In the genomic region with DNA sequence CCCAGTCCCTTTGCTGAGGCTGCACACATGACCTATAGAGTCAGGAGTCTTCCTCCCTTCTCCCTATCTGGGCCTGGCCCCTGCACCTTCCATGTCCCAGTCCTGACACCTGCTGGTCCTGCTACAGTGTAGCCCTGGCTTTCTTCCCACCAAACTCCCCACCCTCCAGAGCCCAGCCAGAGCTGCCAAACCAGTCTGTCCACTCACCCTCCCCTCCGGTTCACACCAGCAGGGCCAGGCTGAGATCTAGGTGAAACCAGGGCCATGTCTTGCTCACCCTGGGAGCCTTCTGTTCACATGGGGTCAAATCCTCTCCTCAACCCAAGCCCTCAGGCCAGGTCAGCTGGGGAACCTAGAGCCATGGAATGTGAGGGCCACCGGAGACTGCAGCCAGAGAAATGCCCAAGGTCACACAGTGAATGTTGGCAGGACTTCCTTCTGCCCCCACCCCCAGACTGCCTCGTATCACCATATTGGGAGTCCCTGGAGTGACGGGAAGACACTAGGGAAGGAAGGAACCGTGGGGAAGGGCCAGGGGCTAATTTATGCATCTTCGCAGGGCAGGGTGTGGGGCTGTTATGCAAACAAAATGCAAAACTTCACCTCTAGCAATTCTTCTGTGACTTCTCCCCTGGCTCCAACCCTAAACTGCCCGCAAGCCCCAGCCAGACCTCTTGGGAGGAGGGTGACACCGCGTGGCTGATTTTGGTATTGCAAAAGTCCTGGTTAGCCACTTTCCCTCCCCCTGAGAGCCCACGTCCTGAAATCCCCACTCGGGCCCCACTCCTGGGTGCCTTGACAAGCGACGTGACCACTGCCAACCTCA, we compare ENCODE assay signal across 8 cellular contexts. TPM values are rescaled to one million over a fixed set of nuclear protein-coding genes. Genes with fewer than 3 reads are reported as not detected.
A peak's percentile ranks its signal among the peaks of the same experiment; 100 is the strongest.
DNase-seq lines count a peak whose midpoint lies in the region; ATAC-seq and TF ChIP-seq lines count a peak whose summit lies in the region.

No MANE protein-coding gene starts in this region.

- TF ChIP-seq CTCF in GM12864 (IDR thresholded peaks at IDR 0.05; ENCODE audit: low read depth, low read length, missing control alignments) (peak; percentile 91), osteoblast (IDR thresholded peaks at IDR 0.05; ENCODE audit: extremely low read depth, low read depth, low read length) (peak; percentile 88), tibial artery (IDR thresholded peaks at IDR 0.05) (peak; percentile 92 to 97)

- intact Hi-C loops in activated naive CD4-positive, alpha-beta T cell treated with anti-CD3 and anti-CD28 coated beads for 36 hours (cut with micrococcal nuclease): loop anchor here (1.0 kb wide), 3 partner anchors 102 to 203 kb away; no protein-coding TSS in a partner anchor
- intact Hi-C loops in Right ventricle myocardium inferior (cut with DNase I): loop anchor here (1.0 to 5.0 kb wide), 5 partner anchors 45 to 199 kb away; no protein-coding TSS in a partner anchor
- intact Hi-C loops in tibial artery (cut with DNase I; ENCODE audit: low total_unique reads): loop anchor here (2.0 kb wide), 2 partner anchors 43 to 197 kb away; no protein-coding TSS in a partner anchor

- peaks cover 6% of the 10 kb centered on the region for H3K79me2 ChIP-seq in osteoblast (ENCODE audit: insufficient read depth, low read length)

- H3K4me1 ChIP-seq in HUES48 (ENCODE audit: control insufficient read depth, insufficient read depth, low read length): peaks cover 7% of the 10 kb centered on the region
- H3K4me1 ChIP-seq in osteoblast (ENCODE audit: insufficient read depth, low read length): peaks cover 17% of the 10 kb centered on the region
- H3K4me1 ChIP-seq in tibial artery: peaks cover 0 to 22% (median 17%) of the 10 kb centered on the region in 4 donors

- 0 out of 2 replicates have a peak overlapping the region, but pooled peaks have one; percentile 12 for H3K9ac ChIP-seq in HUES48 (ENCODE audit: low read depth, low read length)

- peak; percentile 88 for ATAC-seq in Right ventricle myocardium inferior
- ATAC-seq in GM21526 (IDR thresholded peaks at IDR 0.05; ENCODE audit: low FRiP score, unreplicated experiment): no peak

- no peak overlapping the region for H3K4me3 Mint-ChIP-seq in activated naive CD4-positive, alpha-beta T cell treated with anti-CD3 and anti-CD28 coated beads for 36 hours

- H3K27me3 Mint-ChIP-seq in activated naive CD4-positive, alpha-beta T cell treated with anti-CD3 and anti-CD28 coated beads for 36 hours (ENCODE audit: low read depth): no peaks in the 10 kb centered on the region

- DNase-seq in GM12864 (ENCODE audit: low read depth) (peak; percentile 3), RPMI8226 (peak; percentile 66), Right ventricle myocardium inferior (ENCODE audit: missing footprints) (peak; percentile 83), osteoblast (ENCODE audit: insufficient read length, low spot score, missing footprints) (peak; percentile 97), tibial artery (peak; percentile 87 to 92)
- DNase-seq in activated naive CD4-positive, alpha-beta T cell treated with anti-CD3 and anti-CD28 coated beads for 36 hours: peak; percentile 85

- H3K27ac Mint-ChIP-seq in activated naive CD4-positive, alpha-beta T cell treated with anti-CD3 and anti-CD28 coated beads for 36 hours: no peak overlapping the region

- no peaks in the 10 kb centered on the region for H3K4me1 Mint-ChIP-seq in activated naive CD4-positive, alpha-beta T cell treated with anti-CD3 and anti-CD28 coated beads for 36 hours (ENCODE audit: low read depth)

- CTCF ChIA-PET in activated naive CD4-positive, alpha-beta T cell treated with anti-CD3 and anti-CD28 coated beads for 36 hours (lab: Charles Lee): interaction anchor here (0.7 to 12.4 kb wide), 6 partner anchors 13 to 211 kb away, joined by 3 to 103 read pairs (median 4); no protein-coding TSS in a partner anchor

- H3K36me3 ChIP-seq in HUES48 (ENCODE audit: control insufficient read depth, insufficient read depth, low read length) (no peaks in the 10 kb centered on the region), osteoblast (ENCODE audit: insufficient read depth, low read length) (no peaks in the 10 kb centered on the region), tibial artery (peaks cover 0 to 25% (median 0%) of the 10 kb centered on the region in 3 donors)

- H3K4me2 ChIP-seq in osteoblast (ENCODE audit: insufficient read depth, low read length): peak overlapping the region; percentile 11

- H3K9me3 Mint-ChIP-seq in activated naive CD4-positive, alpha-beta T cell treated with anti-CD3 and anti-CD28 coated beads for 36 hours: no peaks in the 10 kb centered on the region

- no peaks in the 10 kb centered on the region for H3K36me3 Mint-ChIP-seq in activated naive CD4-positive, alpha-beta T cell treated with anti-CD3 and anti-CD28 coated beads for 36 hours (ENCODE audit: low read depth)

- peaks cover 19% of the 10 kb centered on the region for H4K20me1 ChIP-seq in osteoblast (ENCODE audit: insufficient read depth, low read length)

- H3K9me3 ChIP-seq in HUES48 (ENCODE audit: control insufficient read depth, insufficient read depth, low read length): no peaks in the 10 kb centered on the region
- H3K9me3 ChIP-seq in osteoblast (ENCODE audit: low read depth, low read length): no peaks in the 10 kb centered on the region
- no peaks in the 10 kb centered on the region for H3K9me3 ChIP-seq in tibial artery

- H3K4me3 ChIP-seq in GM12864 (ENCODE audit: low read depth, low read length): no peak overlapping the region
- H3K4me3 ChIP-seq in HUES48 (ENCODE audit: low read depth, low read length): peak overlapping the region; percentile 48
- no peak overlapping the region for H3K4me3 ChIP-seq in osteoblast (ENCODE audit: insufficient read depth, low read length)
- H3K4me3 ChIP-seq in tibial artery: peak overlapping the region; percentile 11 to 18

- H3K27ac ChIP-seq in HUES48 (ENCODE audit: low read depth, low read length): peak overlapping the region; percentile 79
- H3K27ac ChIP-seq in osteoblast (ENCODE audit: low read depth, low read length): no peak overlapping the region
- peak overlapping the region; percentile 16 to 63 for H3K27ac ChIP-seq in tibial artery

- H3K27me3 ChIP-seq in HUES48 (ENCODE audit: control insufficient read depth, insufficient read depth, low read length): no peaks in the 10 kb centered on the region; the same call in 1 of the 2 replicates
- H3K27me3 ChIP-seq in osteoblast (ENCODE audit: insufficient read depth, low read length): no peaks in the 10 kb centered on the region
- H3K27me3 ChIP-seq in tibial artery: no peaks in the 10 kb centered on the region

- H2AFZ ChIP-seq in osteoblast (ENCODE audit: low read length): no peak overlapping the region

RNA-seq across cellular contexts. Expression of a gene that starts 14.6 kb away (rescaled TPM):
- total RNA-seq in activated naive CD4-positive, alpha-beta T cell treated with anti-CD3 and anti-CD28 coated beads for 36 hours: under 1 TPM; 0.40 to 0.74 TPM
- total RNA-seq in Right ventricle myocardium inferior: 705 TPM
- 45.7 and 48.9 TPM in 2 replicates for total RNA-seq in osteoblast

Comparison
In these comparisons a context has a peak if more than half of its experiments do, and no peak if none do; other contexts are left out.
1. DNase-seq: peak in every context shown above with its lines; median percentile 97 in osteoblast; 90 in tibial artery; 85 in activated naive CD4-positive, alpha-beta T cell treated with anti-CD3 and anti-CD28 coated beads for 36 hours; 83 in Right ventricle myocardium inferior; 66 in RPMI8226; 3 in GM12864.
2. H3K4me3 ChIP-seq: peak in HUES48 (single experiment) and tibial artery (2 of 2); none in GM12864 (single experiment) and osteoblast (single experiment).
3. RNA of a gene that starts 14.6 kb away (total RNA-seq): 705 TPM in Right ventricle myocardium inferior (single experiment) and 45.7 to 48.9 TPM in osteoblast; 0.40 to 0.74 TPM in activated naive CD4-positive, alpha-beta T cell treated with anti-CD3 and anti-CD28 coated beads for 36 hours; every median in the first group is over 10 times any median in the second.
4. Peak in every context shown above with its lines, with median percentiles within 50 percentile points of each other: CTCF ChIP-seq.